ENCODE assay signal across 8 cellular contexts in genomic region chr16:1308977-1309885, GRCh38. TPM values are rescaled to one million over a fixed set of nuclear protein-coding genes. Genes with fewer than 3 reads are reported as not detected.
DNase-seq lines count a peak whose midpoint lies in the region; ATAC-seq and TF ChIP-seq lines count a peak whose summit lies in the region.

TSS of gene UBE2I (plus strand) at chr16:1309636. CDS start at chr16:1314031, 4,395 bp downstream.

- H3K36me3 ChIP-seq in SK-N-SH (replicated peaks in 1 of 2; ENCODE audit: control insufficient read depth in 1 of 2, insufficient read depth in 2 of 2, low read length in 1 of 2) (peaks cover 0 to 18% of the 10 kb centered on the region in 2 experiments), gastroesophageal sphincter (peaks cover 0 to 13% of the 10 kb centered on the region in 2 donors), neutrophil (peaks cover 17% of the 10 kb centered on the region)

- peaks cover 4% of the 10 kb centered on the region for H3F3A ChIP-seq in SK-N-SH (replicated peaks; ENCODE audit: insufficient read depth)

- peaks cover 44% of the 10 kb centered on the region for H4K20me1 ChIP-seq in SK-N-SH (ENCODE audit: insufficient read depth)

- H2AFZ ChIP-seq in SK-N-SH (ENCODE audit: low read depth), result peak within 1 kb of the TSS; percentile 91

- POLR2A ChIA-PET in SK-N-SH (lab: Yijun Ruan, JAX), result interaction anchor here (0.5 to 1.5 kb wide), 5 partner anchors 23 to 104 kb away, joined by 3 to 7 read pairs (median 3); no protein-coding TSS in a partner anchor

- H3K27ac ChIP-seq in SK-N-SH (ENCODE audit: low read depth in 2 of 2, low read length in 1 of 2) (peak within 1 kb of the TSS; percentile 98 to 99), gastroesophageal sphincter (peak within 1 kb of the TSS; percentile 88 to 98 (median 92)), neutrophil (peak within 1 kb of the TSS; percentile 94)

- TF ChIP-seq EP300 in SK-N-SH (IDR thresholded peaks at IDR 0.05; ENCODE audit: borderline replicate concordance in 1 of 2, low read depth in 1 of 2, low read length in 1 of 2) (no peak; a peak in 1 of 4 replicates), gastroesophageal sphincter (IDR thresholded peaks at IDR 0.05) (no peak)

- TF ChIP-seq POLR2A in gastroesophageal sphincter (IDR thresholded peaks at IDR 0.05), result peak; percentile 55 to 66

- H3K4me1 ChIP-seq in SK-N-SH (ENCODE audit: control insufficient read depth in 1 of 2, insufficient read depth in 2 of 2, low read depth in 1 of 2, low read length in 1 of 2) (peaks cover 10 to 27% of the 10 kb centered on the region in 2 experiments; a peak in 2 of 4 replicates), gastroesophageal sphincter (peaks cover 0 to 48% (median 31%) of the 10 kb centered on the region in 3 donors), neutrophil (ENCODE audit: control insufficient read depth in 1 of 2, insufficient read depth in 1 of 2, low read depth in 1 of 2, low read length in 1 of 2) (peaks cover 29 to 35% of the 10 kb centered on the region in 2 experiments)

- TF ChIP-seq CTCF in HFFc6 (IDR thresholded peaks at IDR 0.05), result no peak
- no peak for TF ChIP-seq CTCF in SK-N-SH (IDR thresholded peaks at IDR 0.05)
- TF ChIP-seq CTCF in gastroesophageal sphincter (IDR thresholded peaks at IDR 0.05), result no peak
- peak; percentile 4 for TF ChIP-seq CTCF in neutrophil (IDR thresholded peaks at IDR 0.05)
- TF ChIP-seq CTCF in subcutaneous adipose tissue (IDR thresholded peaks at IDR 0.05; ENCODE audit: low read depth), result no peak

- WGBS in SK-N-SH (ENCODE audit: low lambda C conversion rate), result no CpG with 5 or more reads among the region's 117 CpGs
- WGBS in gastroesophageal sphincter (ENCODE audit: low coverage in 1 of 2), 2 donors, result no CpG with 5 or more reads among the region's 117 CpGs

- ATAC-seq in gastroesophageal sphincter, result peak; percentile 90

- peak within 1 kb of the TSS; percentile 82 for H3K4me2 ChIP-seq in SK-N-SH

- H3K9me3 ChIP-seq in SK-N-SH, result no peaks in the 10 kb centered on the region
- no peaks in the 10 kb centered on the region for H3K9me3 ChIP-seq in gastroesophageal sphincter
- no peaks in the 10 kb centered on the region for H3K9me3 ChIP-seq in neutrophil

- H3K27me3 ChIP-seq in SK-N-SH (ENCODE audit: insufficient read depth) (no peaks in the 10 kb centered on the region), gastroesophageal sphincter (peaks cover 1% of the 10 kb centered on the region), neutrophil (no peaks in the 10 kb centered on the region)

- no peaks in the 10 kb centered on the region for H3K9me3 Mint-ChIP-seq in HFFc6
- H3K9me3 Mint-ChIP-seq in activated naive CD4-positive, alpha-beta T cell treated with anti-CD3 and anti-CD28 coated beads, Interleukin-2, amount 10 ng/mL, durations not matched to agents 7 days and 5 days, result no peaks in the 10 kb centered on the region

- peak within 1 kb of the TSS; percentile 100 for H3K9ac ChIP-seq in SK-N-SH

- H3K9me2 ChIP-seq in SK-N-SH, result no peaks in the 10 kb centered on the region

- DNase-seq in GM04503 (ENCODE audit: low read depth) (peak; percentile 97), HFFc6 (peak; percentile 97), NCI-H1048 (lab: John Stamatoyannopoulos, UW) (peak; percentile 61), SK-N-SH (peak; percentile 98)
- DNase-seq in activated naive CD4-positive, alpha-beta T cell treated with anti-CD3 and anti-CD28 coated beads, Interleukin-2, amount 10 ng/mL, durations not matched to agents 7 days and 5 days, result peak; percentile 97

- CTCF ChIA-PET in SK-N-SH (lab: Yijun Ruan, JAX), result interaction anchor here (1.0 to 1.8 kb wide), 2 partner anchors 9 to 17 kb away, joined by 3 to 6 read pairs; no protein-coding TSS in a partner anchor
- CTCF ChIA-PET in activated naive CD4-positive, alpha-beta T cell treated with anti-CD3 and anti-CD28 coated beads, Interleukin-2, amount 10 ng/mL, durations not matched to agents 7 days and 5 days (lab: Charles Lee), result no interaction called here

- no peak for TF ChIP-seq RAD21 in SK-N-SH (IDR thresholded peaks at IDR 0.05; ENCODE audit: low read length)

- peaks cover 13% of the 10 kb centered on the region for H3K36me3 Mint-ChIP-seq in HFFc6 (ENCODE audit: low read depth)
- H3K36me3 Mint-ChIP-seq in activated naive CD4-positive, alpha-beta T cell treated with anti-CD3 and anti-CD28 coated beads, Interleukin-2, amount 10 ng/mL, durations not matched to agents 7 days and 5 days, result peaks cover 21% of the 10 kb centered on the region

- peak within 1 kb of the TSS; percentile 97 for H3K4me3 Mint-ChIP-seq in HFFc6
- peak within 1 kb of the TSS; percentile 97 for H3K4me3 Mint-ChIP-seq in activated naive CD4-positive, alpha-beta T cell treated with anti-CD3 and anti-CD28 coated beads, Interleukin-2, amount 10 ng/mL, durations not matched to agents 7 days and 5 days

- H3K27me3 Mint-ChIP-seq in HFFc6 (ENCODE audit: insufficient read depth), result peaks cover 2% of the 10 kb centered on the region; the same call in 1 of the 2 replicates
- H3K27me3 Mint-ChIP-seq in activated naive CD4-positive, alpha-beta T cell treated with anti-CD3 and anti-CD28 coated beads, Interleukin-2, amount 10 ng/mL, durations not matched to agents 7 days and 5 days, result peaks cover 2% of the 10 kb centered on the region

- peak within 1 kb of the TSS; percentile 99 for H3K27ac Mint-ChIP-seq in HFFc6
- peak within 1 kb of the TSS; percentile 98 for H3K27ac Mint-ChIP-seq in activated naive CD4-positive, alpha-beta T cell treated with anti-CD3 and anti-CD28 coated beads, Interleukin-2, amount 10 ng/mL, durations not matched to agents 7 days and 5 days

- peaks cover 44% of the 10 kb centered on the region for H3K79me2 ChIP-seq in SK-N-SH (ENCODE audit: insufficient read depth)

- H3K4me3 ChIP-seq in SK-N-SH (ENCODE audit: low read depth in 2 of 2, low read length in 1 of 2), result peak within 1 kb of the TSS; percentile 74 to 94
- peak within 1 kb of the TSS; percentile 78 to 81 for H3K4me3 ChIP-seq in gastroesophageal sphincter
- peak within 1 kb of the TSS; percentile 89 to 91 for H3K4me3 ChIP-seq in neutrophil (ENCODE audit: low read depth in 1 of 2, low read length in 1 of 2)

- H3K4me1 Mint-ChIP-seq in HFFc6 (ENCODE audit: low read depth), result peaks cover 14% of the 10 kb centered on the region
- H3K4me1 Mint-ChIP-seq in activated naive CD4-positive, alpha-beta T cell treated with anti-CD3 and anti-CD28 coated beads, Interleukin-2, amount 10 ng/mL, durations not matched to agents 7 days and 5 days, result peaks cover 55% of the 10 kb centered on the region

TF ChIP-seq in SK-N-SH, 30 proteins besides CTCF, POLR2A, EP300 and RAD21:
- TF ChIP-seq MAX (IDR thresholded peaks at IDR 0.05; ENCODE audit: low read depth) (peak; percentile 27; the same call in 1 of the 2 replicates), IRF3 (IDR thresholded peaks at IDR 0.05; ENCODE audit: low read depth, low read length) (peak; percentile 74), FOXJ3 (CRISPR knock-in tag; IDR thresholded peaks at IDR 0.05) (0 out of 2 replicates have a peak, but pooled peaks have one; percentile 38), TAF1 (IDR thresholded peaks at IDR 0.05; ENCODE audit: borderline replicate concordance, low read depth, low read length) (peak; percentile 83), PBX3 (IDR thresholded peaks at IDR 0.05) (peak; percentile 32; the same call in 1 of the 2 replicates), GABPA (IDR thresholded peaks at IDR 0.05; ENCODE audit: low read depth) (peak; percentile 4; the same call in 1 of the 2 replicates), ELF1 (IDR thresholded peaks at IDR 0.05) (no peak), POLR2AphosphoS5 (IDR thresholded peaks at IDR 0.05; ENCODE audit: low read depth, low read length) (peak; percentile 29; the same call in 1 of the 2 replicates), USF1 (IDR thresholded peaks at IDR 0.05; ENCODE audit: borderline replicate concordance, low read depth) (no peak)

RNA-seq across cellular contexts. Expression of gene UBE2I, which starts in this region (rescaled TPM):
- total RNA-seq in HFFc6 (2021; fragmentation: NEBNext Ultra II Directional; extraction: Animal tissue kit (Norgen Biotek cat#: 25700)), result 100 to 1,000 TPM; 116 to 147 (median 138) TPM
- polyA plus RNA-seq in SK-N-SH (2012; rRNA removed), result 107 and 113 TPM in 2 replicates
- 126 and 141 TPM in 2 replicates for polyA plus RNA-seq in SK-N-SH (2012; cell fraction: cytosol; rRNA removed)
- 116 and 131 TPM in 2 replicates for polyA plus RNA-seq in SK-N-SH (2012; cell fraction: nucleus; rRNA removed)
- total RNA-seq in gastroesophageal sphincter (10 to 100 TPM; 53.3 to 95.9 (median 76.9) TPM), subcutaneous adipose tissue (100 to 1,000 TPM in 1 of 4 donors, 10 to 100 TPM in 3; 41.1 to 102 (median 55.9) TPM)

Comparison
In these comparisons a context has a peak if more than half of its experiments do, and no peak if none do; other contexts are left out.
1. Peak in every context shown above with its lines: DNase-seq, ATAC-seq, H3K4me3 ChIP-seq and H3K27ac ChIP-seq.